In the genomic region with DNA sequence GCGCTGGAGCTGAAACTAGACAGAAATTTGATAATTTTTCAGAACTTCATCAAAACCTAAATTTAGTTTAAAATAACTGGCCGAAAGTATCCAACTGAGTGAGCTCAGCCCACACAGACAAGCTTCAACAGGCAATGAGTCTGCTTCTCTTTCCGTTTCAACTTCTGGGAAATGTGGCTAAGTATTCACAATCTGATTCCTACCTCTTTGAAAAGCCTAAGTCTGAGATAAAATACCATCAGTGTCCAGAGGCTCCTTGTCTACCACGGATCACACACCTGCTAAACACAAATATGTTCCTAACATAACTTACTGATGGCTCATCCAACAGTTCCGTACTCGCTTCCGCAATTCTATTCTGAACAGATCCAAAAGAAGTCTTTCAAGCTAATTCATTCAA, we compare ENCODE assay signal across 14 cellular contexts. TPM values are rescaled to one million over a fixed set of nuclear protein-coding genes. Genes with fewer than 3 reads are reported as not detected.
A peak's percentile ranks its signal among the peaks of the same experiment; 100 is the strongest.
DNase-seq lines count a peak whose midpoint lies in the region; ATAC-seq and TF ChIP-seq lines count a peak whose summit lies in the region.
"Had no signal": no experiment of that assay in that cellular context is flagged by ENCODE, and none has a peak within 500 bp of the region (broad histone marks: within the 10 kb centered on the region; RNA-seq: fewer than 3 reads in every experiment).

No MANE protein-coding gene starts in this region.

- H3K4me1 Mint-ChIP-seq in stimulated activated naive CD8-positive, alpha-beta T cell treated with anti-CD3 and anti-CD28 coated beads, Interleukin-15, Interleukin-2, amounts not matched to agents 100 ng/mL and 50 ng/mL, for 24 hours (ENCODE audit: low read depth): peaks cover 88% of the 10 kb centered on the region
- peaks cover 79% of the 10 kb centered on the region for H3K4me1 Mint-ChIP-seq in stimulated activated naive CD8-positive, alpha-beta T cell treated with anti-CD3 and anti-CD28 coated beads, Interleukin-15, amount 100 ng/mL, for 72 hours
- H3K4me1 Mint-ChIP-seq in MCF 10A (ENCODE audit: insufficient read depth, unreplicated experiment) (peaks cover 22% of the 10 kb centered on the region), memory B cell (peaks cover 44% of the 10 kb centered on the region)
- H3K4me1 Mint-ChIP-seq in activated T-helper 1 cell treated with anti-CD3 and anti-CD28 coated beads, Interleukin-12 subunit alpha, Interleukin-12 subunit beta, Interleukin-2, Interleukin-4 antibody, amounts not matched to agents 30 ng/mL and 10 ng/mL and 1 ng/mL, durations not matched to agents 14 hours and 24 hours and 36 hours (ENCODE audit: low read depth): peaks cover 60% of the 10 kb centered on the region

- intact Hi-C loops in MCF 10A (cut with micrococcal nuclease): loop anchor here (10.0 kb wide), 1 partner anchor 105 kb away; no protein-coding TSS in a partner anchor
- intact Hi-C loops in activated T-helper 1 cell treated with anti-CD3 and anti-CD28 coated beads, Interleukin-12 subunit alpha, Interleukin-12 subunit beta, Interleukin-2, Interleukin-4 antibody, amounts not matched to agents 30 ng/mL and 10 ng/mL and 1 ng/mL, durations not matched to agents 14 hours and 24 hours and 36 hours (cut with micrococcal nuclease): no loop called here
- intact Hi-C loops in Right ventricle myocardium superior (cut with DNase I): no loop called here

- no peak for TF ChIP-seq CTCF in MCF 10A (IDR thresholded peaks at IDR 0.05; ENCODE audit: unreplicated experiment)

- peaks cover 45% of the 10 kb centered on the region for H3K36me3 Mint-ChIP-seq in stimulated activated naive CD8-positive, alpha-beta T cell treated with anti-CD3 and anti-CD28 coated beads, Interleukin-15, Interleukin-2, amounts not matched to agents 100 ng/mL and 50 ng/mL, for 24 hours (ENCODE audit: low read depth)
- H3K36me3 Mint-ChIP-seq in MCF 10A (ENCODE audit: insufficient read depth, unreplicated experiment) (peaks cover 10% of the 10 kb centered on the region), memory B cell (peaks cover 11% of the 10 kb centered on the region)
- H3K36me3 Mint-ChIP-seq in activated T-helper 1 cell treated with anti-CD3 and anti-CD28 coated beads, Interleukin-12 subunit alpha, Interleukin-12 subunit beta, Interleukin-2, Interleukin-4 antibody, amounts not matched to agents 30 ng/mL and 10 ng/mL and 1 ng/mL, durations not matched to agents 14 hours and 24 hours and 36 hours (ENCODE audit: low read depth): peaks cover 31% of the 10 kb centered on the region

- peaks cover 5% of the 10 kb centered on the region for H3K9me3 Mint-ChIP-seq in stimulated activated naive CD8-positive, alpha-beta T cell treated with anti-CD3 and anti-CD28 coated beads, Interleukin-15, Interleukin-2, amounts not matched to agents 100 ng/mL and 50 ng/mL, for 24 hours
- H3K9me3 Mint-ChIP-seq in stimulated activated naive CD8-positive, alpha-beta T cell treated with anti-CD3 and anti-CD28 coated beads, Interleukin-15, amount 100 ng/mL, for 72 hours: peaks cover 9 to 10% of the 10 kb centered on the region in 2 donors
- H3K9me3 Mint-ChIP-seq in MCF 10A (ENCODE audit: unreplicated experiment): peaks cover 8% of the 10 kb centered on the region
- H3K9me3 Mint-ChIP-seq in memory B cell: peaks cover 4% of the 10 kb centered on the region
- peaks cover 8% of the 10 kb centered on the region for H3K9me3 Mint-ChIP-seq in activated T-helper 1 cell treated with anti-CD3 and anti-CD28 coated beads, Interleukin-12 subunit alpha, Interleukin-12 subunit beta, Interleukin-2, Interleukin-4 antibody, amounts not matched to agents 30 ng/mL and 10 ng/mL and 1 ng/mL, durations not matched to agents 14 hours and 24 hours and 36 hours

- no TSS peak for BruUV-seq in MCF 10A (replicated peaks; lab: Mats Ljungman, UMichigan)

- peak overlapping the region; percentile 10 for H3K27ac Mint-ChIP-seq in stimulated activated naive CD8-positive, alpha-beta T cell treated with anti-CD3 and anti-CD28 coated beads, Interleukin-15, Interleukin-2, amounts not matched to agents 100 ng/mL and 50 ng/mL, for 24 hours
- no peak overlapping the region for H3K27ac Mint-ChIP-seq in stimulated activated naive CD8-positive, alpha-beta T cell treated with anti-CD3 and anti-CD28 coated beads, Interleukin-15, amount 100 ng/mL, for 72 hours
- peak overlapping the region; percentile 71 for H3K27ac Mint-ChIP-seq in MCF 10A (ENCODE audit: low read depth, unreplicated experiment)
- H3K27ac Mint-ChIP-seq in memory B cell: peak overlapping the region; percentile 1
- no peak overlapping the region for H3K27ac Mint-ChIP-seq in activated T-helper 1 cell treated with anti-CD3 and anti-CD28 coated beads, Interleukin-12 subunit alpha, Interleukin-12 subunit beta, Interleukin-2, Interleukin-4 antibody, amounts not matched to agents 30 ng/mL and 10 ng/mL and 1 ng/mL, durations not matched to agents 14 hours and 24 hours and 36 hours
- H3K27ac Mint-ChIP-seq: activated CD4-positive, alpha-beta T cell treated with anti-CD3 and anti-CD28 coated beads for 36 hours had no signal

- H3K27me3 Mint-ChIP-seq in stimulated activated naive CD8-positive, alpha-beta T cell treated with anti-CD3 and anti-CD28 coated beads, Interleukin-15, Interleukin-2, amounts not matched to agents 100 ng/mL and 50 ng/mL, for 24 hours: no peaks in the 10 kb centered on the region
- H3K27me3 Mint-ChIP-seq in stimulated activated naive CD8-positive, alpha-beta T cell treated with anti-CD3 and anti-CD28 coated beads, Interleukin-15, amount 100 ng/mL, for 72 hours: no peaks in the 10 kb centered on the region
- H3K27me3 Mint-ChIP-seq in MCF 10A (ENCODE audit: insufficient read depth, unreplicated experiment) (no peaks in the 10 kb centered on the region), memory B cell (no peaks in the 10 kb centered on the region)
- no peaks in the 10 kb centered on the region for H3K27me3 Mint-ChIP-seq in activated T-helper 1 cell treated with anti-CD3 and anti-CD28 coated beads, Interleukin-12 subunit alpha, Interleukin-12 subunit beta, Interleukin-2, Interleukin-4 antibody, amounts not matched to agents 30 ng/mL and 10 ng/mL and 1 ng/mL, durations not matched to agents 14 hours and 24 hours and 36 hours (ENCODE audit: insufficient read depth)
- H3K27me3 Mint-ChIP-seq: activated CD4-positive, alpha-beta T cell treated with anti-CD3 and anti-CD28 coated beads for 36 hours had no signal

- H3K4me3 Mint-ChIP-seq in stimulated activated naive CD8-positive, alpha-beta T cell treated with anti-CD3 and anti-CD28 coated beads, Interleukin-15, Interleukin-2, amounts not matched to agents 100 ng/mL and 50 ng/mL, for 24 hours: no peak overlapping the region
- no peak overlapping the region for H3K4me3 Mint-ChIP-seq in stimulated activated naive CD8-positive, alpha-beta T cell treated with anti-CD3 and anti-CD28 coated beads, Interleukin-15, amount 100 ng/mL, for 72 hours
- H3K4me3 Mint-ChIP-seq in MCF 10A (ENCODE audit: unreplicated experiment) (peak overlapping the region; percentile 69), memory B cell (no peak overlapping the region)
- H3K4me3 Mint-ChIP-seq in activated T-helper 1 cell treated with anti-CD3 and anti-CD28 coated beads, Interleukin-12 subunit alpha, Interleukin-12 subunit beta, Interleukin-2, Interleukin-4 antibody, amounts not matched to agents 30 ng/mL and 10 ng/mL and 1 ng/mL, durations not matched to agents 14 hours and 24 hours and 36 hours: no peak overlapping the region
- H3K4me3 Mint-ChIP-seq: activated CD4-positive, alpha-beta T cell treated with anti-CD3 and anti-CD28 coated beads for 36 hours had no signal

- CTCF ChIA-PET in MCF 10A (lab: Yijun Ruan, JAX): interaction anchor here (0.6 to 1.5 kb wide), 6 partner anchors 9 to 207 kb away, joined by 3 to 5 read pairs (median 4); a partner anchor contains a TSS

- no peak for DNase-seq in stimulated activated naive CD8-positive, alpha-beta T cell treated with anti-CD3 and anti-CD28 coated beads, Interleukin-15, amount 100 ng/mL, for 72 hours
- DNase-seq in MCF 10A (ENCODE audit: unreplicated experiment) (peak; percentile 51), memory B cell (ENCODE audit: low spot score in 2 of 2) (no peak), CD1c-positive myeloid dendritic cell (ENCODE audit: extremely low spot score) (no peak), Right ventricle myocardium superior (no peak)
- DNase-seq in activated T-helper 1 cell treated with anti-CD3 and anti-CD28 coated beads, Interleukin-12 subunit alpha, Interleukin-12 subunit beta, Interleukin-2, Interleukin-4 antibody, amounts not matched to agents 30 ng/mL and 10 ng/mL and 1 ng/mL, durations not matched to agents 14 hours and 24 hours and 36 hours (ENCODE audit: low spot score): no peak
- no peak for DNase-seq in activated CD4-positive, alpha-beta T cell treated with anti-CD3 and anti-CD28 coated beads, Interleukin-2, amount 50 U/mL, for 4 hours
- DNase-seq: activated CD4-positive, alpha-beta T cell treated with anti-CD3 and anti-CD28 coated beads for 36 hours; NCI-H2029 treated with DMSO at 0.1 percent for 48 hours; spleen; stomach; T-helper 2 cell had no signal

- no peak for ATAC-seq in stimulated activated naive CD8-positive, alpha-beta T cell treated with anti-CD3 and anti-CD28 coated beads, Interleukin-15, amount 100 ng/mL, for 72 hours
- ATAC-seq in memory B cell (ENCODE audit: low read depth) (no peak), Right ventricle myocardium superior (ENCODE audit: poor library complexity) (no peak)
- ATAC-seq: activated CD4-positive, alpha-beta T cell treated with anti-CD3 and anti-CD28 coated beads for 36 hours; left lobe of liver had no signal

- POLR2A ChIA-PET in MCF 10A (lab: Yijun Ruan, JAX): interaction anchor here (0.6 to 3.4 kb wide), 15 partner anchors 9 to 302 kb away, joined by 3 to 58 read pairs (median 4); a partner anchor contains a TSS

RNA-seq across cellular contexts. Expression of a gene that starts 8.5 kb away (rescaled TPM):
- total RNA-seq in MCF 10A (2022) (33.3 and 36.5 TPM in 2 replicates), Right ventricle myocardium superior (30.6 TPM)
- total RNA-seq in activated T-helper 1 cell treated with anti-CD3 and anti-CD28 coated beads, Interleukin-12 subunit alpha, Interleukin-12 subunit beta, Interleukin-2, Interleukin-4 antibody, amounts not matched to agents 30 ng/mL and 10 ng/mL and 1 ng/mL, durations not matched to agents 14 hours and 24 hours and 36 hours: 49.9 and 54.2 TPM in 2 replicates

RNA-seq across cellular contexts. Expression of a gene that starts 54.4 kb away (rescaled TPM):
- total RNA-seq in MCF 10A (2022) (146 and 174 TPM in 2 replicates), Right ventricle myocardium superior (42.6 TPM)
- total RNA-seq in activated T-helper 1 cell treated with anti-CD3 and anti-CD28 coated beads, Interleukin-12 subunit alpha, Interleukin-12 subunit beta, Interleukin-2, Interleukin-4 antibody, amounts not matched to agents 30 ng/mL and 10 ng/mL and 1 ng/mL, durations not matched to agents 14 hours and 24 hours and 36 hours: 71.8 and 83.6 TPM in 2 replicates

Comparison
In these comparisons a context has a peak if more than half of its experiments do, and no peak if none do; other contexts are left out.
1. H3K27ac Mint-ChIP-seq: peak in stimulated activated naive CD8-positive, alpha-beta T cell treated with anti-CD3 and anti-CD28 coated beads, Interleukin-15, Interleukin-2, amounts not matched to agents 100 ng/mL and 50 ng/mL, for 24 hours (single experiment), MCF 10A (single experiment) and memory B cell (single experiment); none in stimulated activated naive CD8-positive, alpha-beta T cell treated with anti-CD3 and anti-CD28 coated beads, Interleukin-15, amount 100 ng/mL, for 72 hours (0 of 2) and activated T-helper 1 cell treated with anti-CD3 and anti-CD28 coated beads, Interleukin-12 subunit alpha, Interleukin-12 subunit beta, Interleukin-2, Interleukin-4 antibody, amounts not matched to agents 30 ng/mL and 10 ng/mL and 1 ng/mL, durations not matched to agents 14 hours and 24 hours and 36 hours (single experiment).